2 cellular contexts compared by ENCODE assay signal in the genomic region with DNA sequence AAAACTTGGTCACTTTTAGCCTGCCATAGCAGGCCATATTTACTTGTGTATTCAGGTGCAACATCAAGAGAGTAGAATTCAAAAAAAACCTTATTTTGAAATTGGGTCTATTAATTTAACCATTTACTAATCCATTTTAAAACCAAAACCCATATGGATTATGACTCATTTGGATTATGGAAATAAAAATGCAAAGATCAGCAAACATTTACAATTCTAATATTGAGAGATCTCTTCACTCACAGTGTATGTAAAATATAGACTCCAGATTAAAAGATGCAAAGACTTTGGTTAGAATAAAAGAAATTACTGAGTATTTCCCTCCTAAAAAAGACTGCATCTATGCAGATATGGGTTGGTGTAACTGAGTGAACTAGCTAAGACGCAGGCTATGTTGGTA.
TF ChIP-seq lines count a peak whose summit lies in the region.

No MANE protein-coding gene starts in this region.

TF ChIP-seq in A549, 52 proteins besides CTCF, POLR2A, EP300 and RAD21:
- TF ChIP-seq, protein P1, sequence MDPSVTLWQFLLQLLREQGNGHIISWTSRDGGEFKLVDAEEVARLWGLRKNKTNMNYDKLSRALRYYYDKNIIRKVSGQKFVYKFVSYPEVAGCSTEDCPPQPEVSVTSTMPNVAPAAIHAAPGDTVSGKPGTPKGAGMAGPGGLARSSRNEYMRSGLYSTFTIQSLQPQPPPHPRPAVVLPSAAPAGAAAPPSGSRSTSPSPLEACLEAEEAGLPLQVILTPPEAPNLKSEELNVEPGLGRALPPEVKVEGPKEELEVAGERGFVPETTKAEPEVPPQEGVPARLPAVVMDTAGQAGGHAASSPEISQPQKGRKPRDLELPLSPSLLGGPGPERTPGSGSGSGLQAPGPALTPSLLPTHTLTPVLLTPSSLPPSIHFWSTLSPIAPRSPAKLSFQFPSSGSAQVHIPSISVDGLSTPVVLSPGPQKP (IDR thresholded peaks at IDR 0.05; ENCODE audit: low read depth, low read length), result no peak
- TF ChIP-seq MAFK (IDR thresholded peaks at IDR 0.05; ENCODE audit: partially characterized antibody), result peak; percentile 31
- no peak for TF ChIP-seq EHMT2 (IDR thresholded peaks at IDR 0.05; ENCODE audit: low read depth)

TF ChIP-seq in K562, 482 proteins besides CTCF, POLR2A, EP300 and RAD21:
- TF ChIP-seq ZNF121 (CRISPR knock-in tag; conservative IDR thresholded peaks at IDR 0.05) (no peak), C11orf30 (IDR thresholded peaks at IDR 0.05; ENCODE audit: low read depth) (peak; percentile 12; the same call in 1 of the 2 replicates), CREB1 (IDR thresholded peaks at IDR 0.05) (no peak), CREB1 (CRISPR knock-in tag; IDR thresholded peaks at IDR 0.05) (no peak), ZNF316 (IDR thresholded peaks at IDR 0.05) (peak; percentile 54)
